8 cellular contexts compared by ENCODE assay signal in the genomic region with DNA sequence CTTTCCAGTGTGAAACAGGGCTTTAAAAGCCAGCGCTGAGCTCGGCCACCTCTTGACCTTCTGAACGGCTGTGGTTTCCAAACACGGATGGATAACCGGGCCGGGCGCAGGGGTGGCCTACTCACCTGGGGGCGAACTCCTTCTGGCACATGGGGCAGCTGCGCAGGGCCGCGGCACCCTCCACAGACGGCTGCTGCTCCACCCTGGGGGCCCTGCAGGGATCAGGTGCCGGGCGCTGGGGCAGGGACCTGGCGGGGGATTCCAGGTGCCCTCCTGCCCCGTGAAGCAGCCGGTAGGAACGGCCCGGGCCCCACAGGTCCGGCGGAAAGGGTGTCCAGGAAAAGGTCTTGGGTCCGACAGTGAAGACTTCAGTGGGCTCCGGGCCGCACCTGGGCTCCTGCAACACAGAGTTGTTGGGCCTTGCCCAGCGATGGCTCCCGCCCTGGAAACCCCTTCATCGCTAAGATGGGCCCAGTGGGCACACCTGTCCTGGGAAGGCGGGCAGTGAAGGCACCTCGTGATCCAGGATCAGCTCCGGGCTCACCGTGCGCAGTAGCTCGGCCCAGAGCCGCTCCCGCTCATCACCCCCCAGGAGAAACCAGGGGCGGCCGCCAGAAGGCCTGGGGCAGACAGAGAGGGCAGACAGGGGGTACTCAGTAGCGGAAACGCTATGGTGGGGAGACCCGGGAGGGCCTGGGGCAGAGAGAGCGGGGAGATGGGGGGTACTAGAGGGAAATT. TPM values are rescaled to one million over a fixed set of nuclear protein-coding genes. Genes with fewer than 3 reads are reported as not detected.
DNase-seq lines count a peak whose midpoint lies in the region; ATAC-seq, FAIRE-seq and TF ChIP-seq lines count a peak whose summit lies in the region.

No MANE protein-coding gene starts in this region.

- H3K27me3 ChIP-seq in heart left ventricle (no peaks in the 10 kb centered on the region), GM12878 (replicated peaks in 1 of 2; ENCODE audit: control insufficient read depth in 2 of 2, insufficient read depth in 2 of 2, low read length in 1 of 2) (no peaks in the 10 kb centered on the region), lung (ENCODE audit: control insufficient read depth, insufficient read depth) (no peaks in the 10 kb centered on the region)

- no peak for TF ChIP-seq CTCF in heart left ventricle (IDR thresholded peaks at IDR 0.05)
- TF ChIP-seq CTCF in GM12878 (IDR thresholded peaks at IDR 0.05 in 2 of 3, conservative IDR thresholded peaks at IDR 0.05 in 1 of 3; ENCODE audit: control insufficient read depth in 2 of 3, extremely low read depth in 1 of 3, insufficient read depth in 1 of 3, low read depth in 3 of 3, low read length in 3 of 3) = no peak
- TF ChIP-seq CTCF in lung (IDR thresholded peaks at IDR 0.05; ENCODE audit: control extremely low read depth, extremely low read depth) = no peak

- DNase-seq in heart left ventricle (no peak), cardiac septum (ENCODE audit: low spot score) (no peak), GM12878 (ENCODE audit: low read depth, low spot score) (no peak), lung (ENCODE audit: low spot score) (no peak), islet precursor cell (no peak), GM12892 (ENCODE audit: insufficient read length) (no peak), AG08395 (ENCODE audit: low spot score) (no peak)

- H4K20me1 ChIP-seq in GM12878 (ENCODE audit: control insufficient read depth, insufficient read depth) = no peaks in the 10 kb centered on the region

- no peak for TF ChIP-seq RAD21 in GM12878 (IDR thresholded peaks at IDR 0.05; ENCODE audit: insufficient read depth, low read depth, low read length)

- FAIRE-seq in GM12878 (lab: Jason Lieb, UNC) (no peak), GM12892 (lab: Jason Lieb, UNC) (no peak)

- H3K36me3 ChIP-seq in heart left ventricle (no peaks in the 10 kb centered on the region), GM12878 (ENCODE audit: control insufficient read depth in 2 of 2, insufficient read depth in 2 of 2, low read length in 1 of 2) (no peaks in the 10 kb centered on the region; a peak in 1 of 4 replicates), lung (ENCODE audit: control insufficient read depth in 2 of 2, insufficient read depth in 2 of 2, low read length in 2 of 2) (no peaks in the 10 kb centered on the region)

- H3K4me2 ChIP-seq in GM12878 (ENCODE audit: control insufficient read depth, insufficient read depth) = peak overlapping the region; percentile 89

- SMC1A ChIA-PET in GM12878 (lab: Charles Lee; ENCODE audit: uncharacterized antibody, unreplicated experiment) = no interaction called here

- TF ChIP-seq EP300 in GM12878 (IDR thresholded peaks at IDR 0.05; ENCODE audit: borderline replicate concordance in 1 of 2, control insufficient read depth in 1 of 2, low read depth in 2 of 2, low read length in 2 of 2) = no peak

- WGBS in heart left ventricle, 4 donors = 70 to 84% (median 74%) methylated on average over 29 to 41 of the region's 41 CpGs
- 82% methylated on average over 40 of the region's 41 CpGs for WGBS in GM12878 (ENCODE audit: insufficient coverage, insufficient replicate concordance, low lambda C conversion rate, missing lambda C conversion rate)
- 67 to 75% methylated on average over 41 of the region's 41 CpGs for WGBS in lung, 2 donors

- no TSS peak for BruUV-seq in GM12878 (replicated peaks; lab: Mats Ljungman, UMichigan)

- intact Hi-C loops in heart left ventricle (cut with DNase I) = loop anchor here in 7 of 10 donors (2.0 to 10.0 kb wide), 6 partner anchors 121 to 1711 kb away; a partner anchor contains a TSS
- intact Hi-C loops in cardiac septum (cut with DNase I) = no loop called here
- intact Hi-C loops in GM12878 (cut with micrococcal nuclease; ENCODE audit: unreplicated experiment) = loop anchor here (2.0 kb wide), 1 partner anchor 355 kb away; no protein-coding TSS in a partner anchor

- no peaks in the 10 kb centered on the region for H3K9me3 ChIP-seq in heart left ventricle
- no peaks in the 10 kb centered on the region for H3K9me3 ChIP-seq in GM12878 (replicated peaks; ENCODE audit: control insufficient read depth, insufficient read depth, low read length)
- no peaks in the 10 kb centered on the region for H3K9me3 ChIP-seq in lung (ENCODE audit: control insufficient read depth in 2 of 2, insufficient read depth in 1 of 2, low read length in 1 of 2)

- no peak for TF ChIP-seq POLR2A in heart left ventricle (IDR thresholded peaks at IDR 0.05)
- TF ChIP-seq POLR2A in GM12878 (IDR thresholded peaks at IDR 0.05; ENCODE audit: low read depth, low read length) = no peak
- TF ChIP-seq POLR2A in GM12892 (IDR thresholded peaks at IDR 0.05; ENCODE audit: low read depth, low read length) = no peak

- peaks cover 6 to 64% (median 48%) of the 10 kb centered on the region in 12 donors for H3K4me1 ChIP-seq in heart left ventricle
- H3K4me1 ChIP-seq in GM12878 (ENCODE audit: control insufficient read depth, insufficient read depth, low read length) = peaks cover 6% of the 10 kb centered on the region
- H3K4me1 ChIP-seq in lung (ENCODE audit: control insufficient read depth in 2 of 2, insufficient read depth in 2 of 2, low read length in 2 of 2) = peaks cover 6 to 12% of the 10 kb centered on the region in 2 donors

- H3K27ac ChIP-seq in heart left ventricle (peak overlapping the region; percentile 17 to 98 (median 95)), GM12878 (ENCODE audit: control insufficient read depth, insufficient read depth) (peak overlapping the region; percentile 42; the same call in 1 of the 2 replicates), lung (ENCODE audit: low read depth in 1 of 2, low read length in 1 of 2) (peak overlapping the region; percentile 55 to 81)

- RAD21 ChIA-PET in GM12878 (lab: Charles Lee; ENCODE audit: unreplicated experiment) = interaction anchor here (0.6 kb wide), 1 partner anchor 13 kb away, joined by 3 read pairs; no protein-coding TSS in a partner anchor

- POLR2A ChIA-PET in GM12878 (lab: Charles Lee) = interaction anchor here (0.6 to 1.1 kb wide), 4 partner anchors 9 to 1770 kb away, joined by 3 to 4 read pairs (median 4); no protein-coding TSS in a partner anchor

- peak overlapping the region; percentile 53 for H3K9ac ChIP-seq in GM12878 (ENCODE audit: control insufficient read depth, insufficient read depth, low read length)

- peaks cover 1% of the 10 kb centered on the region for H3K79me2 ChIP-seq in GM12878 (ENCODE audit: control insufficient read depth, insufficient read depth, low read length)

- H3K4me3 ChIP-seq in heart left ventricle (peak overlapping the region in 10 of 12 donors; percentile 64 to 88 (median 76)), GM12878 (peak overlapping the region; percentile 69; the same call in 1 of the 2 replicates), lung (no peak overlapping the region)

- in situ Hi-C loops in GM12878 (cut with MboI) = loop anchor here (5.0 to 10.0 kb wide), 2 partner anchors 194 to 1231 kb away; no protein-coding TSS in a partner anchor

- CTCF ChIA-PET in GM12878 (lab: Yijun Ruan, JAX) = no interaction called here

- ATAC-seq in heart left ventricle = no peak
- no peak for ATAC-seq in GM12878
- no peak for ATAC-seq in lung (ENCODE audit: insufficient read depth, low FRiP score)
- ATAC-seq in HG02798 (IDR thresholded peaks at IDR 0.05; ENCODE audit: poor library complexity, unreplicated experiment) = no peak

- H2AFZ ChIP-seq in GM12878 (ENCODE audit: control insufficient read depth, low read depth, low read length) = no peak overlapping the region

RNA-seq across cellular contexts. Expression of a gene that starts 0.9 kb away (rescaled TPM):
- total RNA-seq in heart left ventricle (10 to 100 TPM; 20.9 to 50.8 (median 34.8) TPM), cardiac septum (40.5 TPM), GM12878 (2014; rRNA removed) (32.5 and 34.7 TPM in 2 replicates), GM12878 (2014; rRNA removed; fragmentation: Illumina TruSeq; extraction: Trizol) (3.6 and 4.4 TPM in 2 replicates), GM12878 (2021) (68.5 and 71.2 TPM in 2 replicates), lung (10 to 100 TPM; 16.8 to 71.6 TPM)
- polyA plus RNA-seq in heart left ventricle (10 to 100 TPM; 57.3 to 61.3 TPM), GM12878 (2011; rRNA removed) (2.6 and 7.0 TPM in 2 replicates), GM12878 (2014; fragmentation: Illumina TruSeq; extraction: Trizol) (0.43 and 2.6 TPM in 2 replicates), GM12878 (2014; fragmentation: Nextera tagmentation; extraction: Ambion mirVana) (1 to 10 TPM in 1 of 2 experiments, under 1 TPM in 1; 0.79 to 1.2 TPM), GM12878 (2014; rRNA removed) (89.9 and 91.8 TPM in 2 replicates), GM12878 (2016; fragmentation: Nextera tagmentation; extraction: Ambion mirVana) (10 to 100 TPM; 57.2 to 60.2 TPM), lung (10 to 100 TPM; 65.2 to 87.9 TPM)
- 13.3 and 16.5 TPM in 2 replicates for total RNA-seq in GM12878 (2013; cell fraction: nucleolus; rRNA removed)
- polyA plus RNA-seq in GM12878 (2011; ENCODE audit: low read depth) = 7.1 TPM
- 13.0 and 30.7 TPM in 2 replicates for polyA plus RNA-seq in GM12878 (2011; cell fraction: cytosol; rRNA removed)
- 20.8 and 30.9 TPM in 2 replicates for polyA plus RNA-seq in GM12878 (2011; cell fraction: nucleus; rRNA removed)
- 26.3 and 32.4 TPM in 2 replicates for polyA plus RNA-seq in GM12878 (2012)
- polyA minus RNA-seq in GM12878 (2011; rRNA and poly(A)+ RNA removed) = 1.5 and 4.7 TPM in 2 replicates
- polyA minus RNA-seq in GM12878 (2011; cell fraction: cytosol; rRNA and poly(A)+ RNA removed) = 3.3 and 9.1 TPM in 2 replicates
- polyA minus RNA-seq in GM12878 (2011; cell fraction: nucleus; rRNA and poly(A)+ RNA removed) = 5.6 and 10.3 TPM in 2 replicates
- 4.9 TPM for polyA plus RNA-seq in GM12892 (2012; ENCODE audit: missing spikeins)

RNA-seq across cellular contexts. Expression of a gene that starts 34.4 kb away (rescaled TPM):
- total RNA-seq in heart left ventricle (10 to 100 TPM; 28.8 to 52.7 (median 41.3) TPM), cardiac septum (39.9 TPM), GM12878 (2014; rRNA removed) (2.1 and 3.2 TPM in 2 replicates), GM12878 (2014; rRNA removed; fragmentation: Illumina TruSeq; extraction: Trizol) (0.54 and 0.55 TPM in 2 replicates), GM12878 (2021) (11.6 and 14.9 TPM in 2 replicates), lung (10 to 100 TPM; 47.7 to 90.7 TPM)
- polyA plus RNA-seq in heart left ventricle (10 to 100 TPM; 16.9 to 28.7 TPM), GM12878 (2011; rRNA removed) (0.99 and 1.4 TPM in 2 replicates), GM12878 (2014; fragmentation: Illumina TruSeq; extraction: Trizol) (2.4 and 3.8 TPM in 2 replicates), GM12878 (2014; fragmentation: Nextera tagmentation; extraction: Ambion mirVana) (under 1 TPM; 0.03 to 0.07 TPM), GM12878 (2014; rRNA removed) (4.8 and 5.2 TPM in 2 replicates), GM12878 (2016; fragmentation: Nextera tagmentation; extraction: Ambion mirVana) (under 1 TPM; 0.18 to 0.54 TPM), lung (10 to 100 TPM; 17.1 to 33.8 TPM)
- total RNA-seq in GM12878 (2013; cell fraction: nucleolus; rRNA removed) = 11.9 and 13.5 TPM in 2 replicates
- 1.7 TPM for polyA plus RNA-seq in GM12878 (2011; ENCODE audit: low read depth)
- 1.7 and 2.1 TPM in 2 replicates for polyA plus RNA-seq in GM12878 (2011; cell fraction: cytosol; rRNA removed)
- 4.9 and 8.7 TPM in 2 replicates for polyA plus RNA-seq in GM12878 (2011; cell fraction: nucleus; rRNA removed)
- polyA plus RNA-seq in GM12878 (2012) = 4.4 and 4.7 TPM in 2 replicates
- polyA minus RNA-seq in GM12878 (2011; rRNA and poly(A)+ RNA removed) = 1.0 and 2.2 TPM in 2 replicates
- polyA minus RNA-seq in GM12878 (2011; cell fraction: cytosol; rRNA and poly(A)+ RNA removed) = 2.9 and 3.6 TPM in 2 replicates
- 3.9 and 4.3 TPM in 2 replicates for polyA minus RNA-seq in GM12878 (2011; cell fraction: nucleus; rRNA and poly(A)+ RNA removed)
- 2.0 TPM for polyA plus RNA-seq in GM12892 (2012; ENCODE audit: missing spikeins)

Comparison
In these comparisons a context has a peak if more than half of its experiments do, and no peak if none do; other contexts are left out.
1. H3K27ac ChIP-seq: peak in every context shown above with its lines; median percentile 95 in heart left ventricle; 68 in lung; 42 in GM12878.